12 cellular contexts compared by ENCODE assay signal in genomic region chr7:137993395-137993743, GRCh38. TPM values are rescaled to one million over a fixed set of nuclear protein-coding genes. Genes with fewer than 3 reads are reported as not detected.
DNase-seq lines count a peak whose midpoint lies in the region; ATAC-seq and TF ChIP-seq lines count a peak whose summit lies in the region.
"Had no signal": no experiment of that assay in that cellular context is flagged by ENCODE, and none has a peak within 500 bp of the region (broad histone marks: within the 10 kb centered on the region; RNA-seq: fewer than 3 reads in every experiment).

No MANE protein-coding gene starts in this region.

- H3K79me2 ChIP-seq in osteoblast (ENCODE audit: insufficient read depth, low read length): peaks cover 84% of the 10 kb centered on the region

- H3K4me1 ChIP-seq in heart right ventricle (peaks cover 13 to 99% (median 95%) of the 10 kb centered on the region in 9 donors), osteoblast (ENCODE audit: insufficient read depth, low read length) (peaks cover 84% of the 10 kb centered on the region), uterus (peaks cover 15 to 33% of the 10 kb centered on the region in 2 donors)

- TF ChIP-seq POLR2A in uterus (IDR thresholded peaks at IDR 0.05): no peak

- no peaks in the 10 kb centered on the region for H3K9me3 ChIP-seq in heart right ventricle
- no peaks in the 10 kb centered on the region for H3K9me3 ChIP-seq in osteoblast (ENCODE audit: low read depth, low read length)
- no peaks in the 10 kb centered on the region for H3K9me3 ChIP-seq in uterus
- H3K9me3 ChIP-seq: MG63 had no signal

- no peaks in the 10 kb centered on the region for H3K27me3 ChIP-seq in heart right ventricle
- no peaks in the 10 kb centered on the region for H3K27me3 ChIP-seq in osteoblast (ENCODE audit: insufficient read depth, low read length)
- H3K27me3 ChIP-seq in uterus: no peaks in the 10 kb centered on the region
- H3K27me3 ChIP-seq: MG63 had no signal

- no peaks in the 10 kb centered on the region for H3K36me3 Mint-ChIP-seq in endothelial cell (ENCODE audit: low read depth, unreplicated experiment)

- H3K36me3 ChIP-seq in heart right ventricle (no peaks in the 10 kb centered on the region), osteoblast (ENCODE audit: insufficient read depth, low read length) (peaks cover 7% of the 10 kb centered on the region), uterus (no peaks in the 10 kb centered on the region)

- WGBS in heart right ventricle, 2 donors: 91 to 92% methylated on average over 6 of the region's 6 CpGs

- no peak overlapping the region for H2AFZ ChIP-seq in osteoblast (ENCODE audit: low read length)

- TF ChIP-seq CTCF in heart right ventricle (IDR thresholded peaks at IDR 0.05) (no peak), endothelial cell (IDR thresholded peaks at IDR 0.05; ENCODE audit: unreplicated experiment) (no peak), osteoblast (IDR thresholded peaks at IDR 0.05; ENCODE audit: extremely low read depth, low read depth, low read length) (no peak), uterus (IDR thresholded peaks at IDR 0.05) (no peak)

- intact Hi-C loops in heart right ventricle (cut with DNase I): loop anchor here in 2 of 10 donors (5.0 kb wide), 2 partner anchors 36 to 51 kb away; no protein-coding TSS in a partner anchor
- intact Hi-C loops in left ventricle myocardium superior (cut with micrococcal nuclease): no loop called here
- intact Hi-C loops in uterus (cut with DNase I; ENCODE audit: low total_unique reads): no loop called here

- peaks cover 16% of the 10 kb centered on the region for H3K4me1 Mint-ChIP-seq in endothelial cell (ENCODE audit: unreplicated experiment)

- H3K4me2 ChIP-seq in osteoblast (ENCODE audit: insufficient read depth, low read length): peak overlapping the region; percentile 63

- H4K20me1 ChIP-seq in osteoblast (ENCODE audit: insufficient read depth, low read length): peaks cover 4% of the 10 kb centered on the region

- no peak overlapping the region for H3K4me3 Mint-ChIP-seq in endothelial cell (ENCODE audit: unreplicated experiment)

- no peak for ATAC-seq in heart right ventricle
- no peak for ATAC-seq in left ventricle myocardium superior
- no peak for ATAC-seq in GM19463 (IDR thresholded peaks at IDR 0.05; ENCODE audit: unreplicated experiment)
- ATAC-seq in GM18502 (IDR thresholded peaks at IDR 0.05; ENCODE audit: poor library complexity, unreplicated experiment): no peak
- ATAC-seq in GM19035 (IDR thresholded peaks at IDR 0.05; ENCODE audit: unreplicated experiment): no peak
- ATAC-seq: activated CD4-positive, CD25-positive, alpha-beta regulatory T cell treated with anti-CD3 and anti-CD28 coated beads, Interleukin-2, amount 50 U/mL, for 24 hours had no signal

- H3K27ac ChIP-seq in heart right ventricle: peak overlapping the region; percentile 8 to 90 (median 68)
- peak overlapping the region; percentile 98 for H3K27ac ChIP-seq in osteoblast (ENCODE audit: low read depth, low read length)
- peak overlapping the region; percentile 94 to 95 for H3K27ac ChIP-seq in uterus

- no peaks in the 10 kb centered on the region for H3K27me3 Mint-ChIP-seq in endothelial cell (ENCODE audit: unreplicated experiment)

- H3K27ac Mint-ChIP-seq in endothelial cell (ENCODE audit: unreplicated experiment): peak overlapping the region; percentile 48

- DNase-seq in heart right ventricle: no peak
- no peak for DNase-seq in left ventricle myocardium superior
- no peak for DNase-seq in endothelial cell (ENCODE audit: low spot score)
- DNase-seq in osteoblast (ENCODE audit: insufficient read length, low spot score, missing footprints): no peak
- DNase-seq in uterus: no peak
- DNase-seq: activated naive CD4-positive, alpha-beta T cell treated with Interleukin-2 at 50 U/mL for 16 hours; stimulated activated naive CD4-positive, alpha-beta T cell had no signal

- H3K9me3 Mint-ChIP-seq in endothelial cell (ENCODE audit: unreplicated experiment): no peaks in the 10 kb centered on the region

- no peak overlapping the region for H3K4me3 ChIP-seq in heart right ventricle
- no peak overlapping the region for H3K4me3 ChIP-seq in osteoblast (ENCODE audit: insufficient read depth, low read length)
- no peak overlapping the region for H3K4me3 ChIP-seq in uterus
- H3K4me3 ChIP-seq: MG63 had no signal

RNA-seq across cellular contexts. Expression of gene CREB3L2, which starts 8.5 kb away (rescaled TPM):
- 10 to 100 TPM; 16.1 to 34.2 (median 23.7) TPM for total RNA-seq in heart right ventricle
- 1 to 10 TPM; 4.2 to 8.4 TPM for polyA plus RNA-seq in heart right ventricle
- 22.3 TPM for total RNA-seq in left ventricle myocardium superior
- total RNA-seq in endothelial cell (ENCODE audit: unreplicated experiment): 50.6 TPM
- 26.5 and 28.6 TPM in 2 replicates for total RNA-seq in osteoblast
- total RNA-seq in uterus: 100 to 1,000 TPM in 1 of 4 donors, 10 to 100 TPM in 3; 24.7 to 185 (median 41.1) TPM
